8 cellular contexts compared by ENCODE assay signal in genomic region chr7:151368136-151368571, GRCh38. TPM values are rescaled to one million over a fixed set of nuclear protein-coding genes. Genes with fewer than 3 reads are reported as not detected.
DNase-seq lines count a peak whose midpoint lies in the region; ATAC-seq and TF ChIP-seq lines count a peak whose summit lies in the region.

No MANE protein-coding gene starts in this region.

- intact Hi-C loops in lower leg skin (cut with DNase I; ENCODE audit: low total_unique reads), result no loop called here

- CTCF ChIA-PET in BJ (lab: Yijun Ruan, JAX), result interaction anchor here (0.6 to 7.0 kb wide), 22 partner anchors 8 to 391 kb away, joined by 3 to 148 read pairs (median 4); no protein-coding TSS in a partner anchor

- ATAC-seq in GM19023 (IDR thresholded peaks at IDR 0.05; ENCODE audit: unreplicated experiment), result peak; percentile 97
- peak; percentile 97 for ATAC-seq in HG03103 (IDR thresholded peaks at IDR 0.05; ENCODE audit: low read depth, unreplicated experiment)

- TF ChIP-seq POLR2A in lower leg skin (IDR thresholded peaks at IDR 0.05), result no peak

- H3K4me3 ChIP-seq in BJ (ENCODE audit: low read depth, low read length) (no peak overlapping the region), coronary artery (no peak overlapping the region), lower leg skin (ENCODE audit: low read depth, poor library complexity, severe bottlenecking) (no peak overlapping the region)

- 8 to 17% methylated on average over 10 to 11 of the region's 11 CpGs for WGBS in lower leg skin, 2 donors

- POLR2A ChIA-PET in BJ (lab: Charles Lee), result no interaction called here

- H3K27me3 ChIP-seq in BJ (ENCODE audit: control insufficient read depth, insufficient read depth, low read length), result no peaks in the 10 kb centered on the region

- peaks cover 7% of the 10 kb centered on the region for H3K36me3 ChIP-seq in BJ (ENCODE audit: control insufficient read depth, insufficient read depth, low read length)

- DNase-seq in BJ (ENCODE audit: low read depth), result no peak
- peak; percentile 74 for DNase-seq in NCI-H2227 treated with DMSO at 0.1 percent for 48 hours (lab: John Stamatoyannopoulos, UW)
- DNase-seq in activated CD4-positive, alpha-beta T cell treated with anti-CD3 and anti-CD28 coated beads for 4 hours, result peak; percentile 71 to 78
- peak; percentile 84 for DNase-seq in coronary artery (ENCODE audit: low spot score)
- peak; percentile 65 to 95 for DNase-seq in lower leg skin (ENCODE audit: low spot score in 2 of 2)
- peak; percentile 55 to 58 (median 56) for DNase-seq in stimulated activated CD4-positive, alpha-beta T cell treated with anti-CD3 and anti-CD28 coated beads, TNF-alpha, amount 100 ng/mL, for 4 hours (ENCODE audit: low read depth in 3 of 3)

- H3K27ac ChIP-seq in coronary artery, result no peak overlapping the region

- peak; percentile 98 for TF ChIP-seq CTCF in BJ (IDR thresholded peaks at IDR 0.05; ENCODE audit: insufficient read depth, low read depth, low read length)
- TF ChIP-seq CTCF in coronary artery (IDR thresholded peaks at IDR 0.05), result peak; percentile 91
- TF ChIP-seq CTCF in lower leg skin (IDR thresholded peaks at IDR 0.05), result peak in 2 of 3 donors; percentile 89 to 94

RNA-seq across cellular contexts. Expression of gene NUB1, which starts 26.5 kb away (rescaled TPM):
- polyA plus RNA-seq in BJ (2011; rRNA removed), result 44.5 and 46.3 TPM in 2 replicates
- polyA minus RNA-seq in BJ (2011; rRNA and poly(A)+ RNA removed), result 27.2 and 27.7 TPM in 2 replicates
- total RNA-seq in lower leg skin, result 10 to 100 TPM; 40.1 to 48.3 (median 47.5) TPM

RNA-seq across cellular contexts. Expression of gene WDR86, which starts 41.7 kb away (rescaled TPM):
- polyA plus RNA-seq in BJ (2011; rRNA removed), result 0.04 TPM in 1 of 2 replicates, not detected in the other
- not detected in 2 replicates for polyA minus RNA-seq in BJ (2011; rRNA and poly(A)+ RNA removed)
- total RNA-seq in lower leg skin, result 1 to 10 TPM in 3 of 4 donors, not detected in 1; 1.4 to 2.4 (median 2.0) TPM
